In the genomic region with DNA sequence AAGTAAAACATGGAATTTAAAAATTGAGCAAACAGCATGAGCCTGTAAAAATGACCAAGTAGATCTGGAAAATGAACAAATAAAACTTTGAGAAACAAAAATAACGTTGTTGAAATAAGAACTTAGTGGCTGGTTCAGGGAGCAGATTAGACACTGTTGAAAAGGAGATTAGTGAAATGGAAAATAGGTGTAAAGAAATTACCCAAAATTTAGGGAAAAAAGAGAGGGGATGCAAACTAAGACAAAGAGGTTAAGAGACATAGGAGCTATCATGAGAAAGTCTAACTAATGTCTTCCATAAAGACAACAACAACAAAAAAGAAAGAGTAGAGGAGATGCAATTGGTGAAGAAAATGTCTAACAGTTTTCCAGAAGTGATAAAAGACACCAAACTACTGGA, we compare ENCODE assay signal across 37 cellular contexts. TPM values are rescaled to one million over a fixed set of nuclear protein-coding genes. Genes with fewer than 3 reads are reported as not detected.
"Had no signal": no experiment of that assay in that cellular context is flagged by ENCODE, and none has a peak within 500 bp of the region (broad histone marks: within the 10 kb centered on the region; RNA-seq: fewer than 3 reads in every experiment).

No MANE protein-coding gene starts in this region.

- H3K27ac ChIP-seq: brain microvascular endothelial cell, Peyer's patch, SJSA1 had no signal

- H3K4me3 ChIP-seq: MG63, Peyer's patch, SJSA1 had no signal

- H3K4me3 Mint-ChIP-seq: activated CD4-positive, alpha-beta memory T cell treated with anti-CD3 and anti-CD28 coated beads for 36 hours; activated CD4-positive, alpha-beta T cell treated with anti-CD3 and anti-CD28 coated beads for 36 hours; activated naive CD4-positive, alpha-beta T cell treated with anti-CD3 and anti-CD28 coated beads for 36 hours; activated T-cell treated with anti-CD3 and anti-CD28 coated beads, Interleukin-2, amount 50 U/mL, for 4 hours; activated T-helper 1 cell treated with anti-CD3 and anti-CD28 coated beads, Interleukin-12 subunit alpha, Interleukin-12 subunit beta, Interleukin-2, Interleukin-4 antibody, amounts not matched to agents 30 ng/mL and 10 ng/mL and 1 ng/mL, durations not matched to agents 14 hours and 24 hours and 36 hours; T-helper 1 cell treated with Interleukin-12 subunit alpha and Interleukin-12 subunit beta and Interleukin-4 antibody, amounts not matched to agents 30 μg/mL and 1 μg/mL, for 36 hours; T-helper 2 cell treated with Interferon-gamma antibody and Interleukin-4, amounts not matched to agents 5 μg/mL and 100 μg/mL, for 36 hours; WTC11 had no signal

- ATAC-seq: activated CD4-positive, alpha-beta T cell treated with anti-CD3 and anti-CD28 coated beads for 36 hours; activated CD4-positive, CD25-positive, alpha-beta regulatory T cell treated with anti-CD3 and anti-CD28 coated beads, Interleukin-2, amount 50 U/mL, for 24 hours; activated naive CD4-positive, alpha-beta T cell treated with anti-CD3 and anti-CD28 coated beads, Interleukin-2, amount 50 U/mL, for 72 hours; activated T-cell treated with anti-CD3 and anti-CD28 coated beads, Interleukin-2, amount 50 U/mL, for 4 hours; PC-3; WTC11 had no signal

- H3K27ac Mint-ChIP-seq: activated CD4-positive, alpha-beta memory T cell treated with anti-CD3 and anti-CD28 coated beads for 36 hours; activated CD4-positive, alpha-beta T cell treated with anti-CD3 and anti-CD28 coated beads for 36 hours; activated naive CD4-positive, alpha-beta T cell treated with anti-CD3 and anti-CD28 coated beads for 36 hours; activated naive CD4-positive, alpha-beta T cell treated with anti-CD3 and anti-CD28 coated beads, Interleukin-2, amount 50 U/mL, for 72 hours; activated T-helper 1 cell treated with anti-CD3 and anti-CD28 coated beads, Interleukin-12 subunit alpha, Interleukin-12 subunit beta, Interleukin-2, Interleukin-4 antibody, amounts not matched to agents 30 ng/mL and 10 ng/mL and 1 ng/mL, durations not matched to agents 14 hours and 24 hours and 36 hours; T-helper 1 cell treated with Interleukin-12 subunit alpha and Interleukin-12 subunit beta and Interleukin-4 antibody, amounts not matched to agents 30 μg/mL and 1 μg/mL, for 36 hours; T-helper 2 cell treated with Interferon-gamma antibody and Interleukin-4, amounts not matched to agents 5 μg/mL and 100 μg/mL, for 36 hours; WTC11 had no signal

- FAIRE-seq: TTC549 had no signal

- H3K4me1 ChIP-seq: Peyer's patch had no signal

- H3K27me3 ChIP-seq: brain microvascular endothelial cell, MG63, Peyer's patch, SJSA1 had no signal

- DNase-seq: activated CD4-positive, alpha-beta memory T cell treated with anti-CD3 and anti-CD28 coated beads for 36 hours; activated CD4-positive, alpha-beta T cell treated with anti-CD3 and anti-CD28 coated beads for 36 hours; activated CD4-positive, alpha-beta T cell treated with anti-CD3 and anti-CD28 coated beads, Interleukin-2, amount 50 U/mL, for 1 hour; activated CD8-positive, alpha-beta memory T cell treated with anti-CD3 and anti-CD28 coated beads, Interleukin-2, amount 50 U/mL, for 4 hours; activated gamma-delta T cell treated with Interleukin-2 at 50 U/mL for 16 hours; activated naive CD4-positive, alpha-beta T cell treated with anti-CD3 and anti-CD28 coated beads for 36 hours; activated T-cell treated with anti-CD3 and anti-CD28 coated beads for 4 hours; activated T-cell treated with anti-CD3 and anti-CD28 coated beads, Interleukin-2, amount 50 U/mL, for 4 hours; anterior cingulate cortex; brain microvascular endothelial cell; central memory CD4-positive, alpha-beta T cell; Kasumi-1; KG1; MG63; NCI-H1048; NCI-H1105 treated with DMSO at 0.1 percent for 48 hours; NCI-H1436; NCI-H1694; NCI-H2029; NCI-H2107; NCI-H2171; NCI-H510A; NCI-H748 treated with DMSO at 0.1 percent for 48 hours; NK-92 treated with Interleukin-12 subunit alpha and Interleukin-12 subunit beta, amount 100 ng/mL, for 24 hours; PC-3; Peyer's patch; RPMI8226; SHP77 treated with DMSO at 0.1 percent for 48 hours had no signal

- H3K36me3 ChIP-seq: brain microvascular endothelial cell, MG63, Peyer's patch, SJSA1 had no signal

- H3K4me1 Mint-ChIP-seq: activated CD4-positive, alpha-beta T cell treated with anti-CD3 and anti-CD28 coated beads for 36 hours had no signal

RNA-seq across cellular contexts. Expression of a gene that starts 29.0 kb away (rescaled TPM):
- total RNA-seq: activated CD4-positive, alpha-beta memory T cell treated with anti-CD3 and anti-CD28 coated beads for 36 hours; activated CD4-positive, alpha-beta T cell treated with anti-CD3 and anti-CD28 coated beads for 36 hours; activated naive CD4-positive, alpha-beta T cell treated with anti-CD3 and anti-CD28 coated beads for 36 hours; activated naive CD4-positive, alpha-beta T cell treated with anti-CD3 and anti-CD28 coated beads, Interleukin-2, amount 50 U/mL, for 72 hours; activated T-cell treated with anti-CD3 and anti-CD28 coated beads, Interleukin-2, amount 50 U/mL, for 4 hours; activated T-helper 1 cell treated with anti-CD3 and anti-CD28 coated beads, Interleukin-12 subunit alpha, Interleukin-12 subunit beta, Interleukin-2, Interleukin-4 antibody, amounts not matched to agents 30 ng/mL and 10 ng/mL and 1 ng/mL, durations not matched to agents 14 hours and 24 hours and 36 hours; cerebellum; Peyer's patch had no signal
